In the genomic region with DNA sequence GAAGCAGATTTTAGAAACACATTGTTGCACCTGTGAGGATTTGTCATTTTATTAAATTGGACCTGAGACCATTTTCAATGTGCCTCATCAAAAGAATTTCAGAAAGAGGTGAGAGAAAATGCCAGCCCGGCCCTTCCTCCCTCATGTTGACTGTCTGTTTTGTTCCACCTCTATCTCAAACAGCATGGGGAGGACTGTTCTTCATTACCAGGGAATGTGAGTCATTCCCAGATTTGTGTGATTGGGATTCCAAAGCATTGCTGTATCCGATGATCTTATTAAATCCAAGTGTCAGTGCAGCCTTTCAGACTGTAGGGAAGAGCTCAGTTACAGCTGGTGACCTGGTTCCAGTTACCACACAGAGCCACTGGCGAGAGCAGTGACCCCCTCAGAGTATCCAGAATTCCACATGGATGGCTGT, we compare ENCODE assay signal across 14 cellular contexts. TPM values are rescaled to one million over a fixed set of nuclear protein-coding genes. Genes with fewer than 3 reads are reported as not detected.
DNase-seq lines count a peak whose midpoint lies in the region; ATAC-seq and TF ChIP-seq lines count a peak whose summit lies in the region.
"Had no signal": no experiment of that assay in that cellular context is flagged by ENCODE, and none has a peak within 500 bp of the region (broad histone marks: within the 10 kb centered on the region; RNA-seq: fewer than 3 reads in every experiment).

No MANE protein-coding gene starts in this region.

- no peak overlapping the region for H3K27ac Mint-ChIP-seq in HFFc6
- no peak overlapping the region for H3K27ac Mint-ChIP-seq in activated T-helper 1 cell treated with anti-CD3 and anti-CD28 coated beads, Interleukin-12 subunit alpha, Interleukin-12 subunit beta, Interleukin-2, Interleukin-4 antibody, amounts not matched to agents 30 ng/mL and 10 ng/mL and 1 ng/mL, durations not matched to agents 14 hours and 24 hours and 36 hours
- H3K27ac Mint-ChIP-seq: activated CD8-positive, alpha-beta T cell treated with anti-CD3 and anti-CD28 coated beads, Interleukin-2, amount 10 ng/mL, durations not matched to agents 7 days and 5 days; activated naive CD8-positive, alpha-beta T cell treated with anti-CD3 and anti-CD28 coated beads, Interleukin-2, amount 10 ng/mL, durations not matched to agents 7 days and 5 days had no signal

- 39 to 56% methylated on average over 3 of the region's 3 CpGs for whole genome bisulfite sequencing in tibial nerve, 2 donors

- H3K4me1 Mint-ChIP-seq in HFFc6 (ENCODE audit: low read depth) = peaks cover 30% of the 10 kb centered on the region
- H3K4me1 Mint-ChIP-seq in activated T-helper 1 cell treated with anti-CD3 and anti-CD28 coated beads, Interleukin-12 subunit alpha, Interleukin-12 subunit beta, Interleukin-2, Interleukin-4 antibody, amounts not matched to agents 30 ng/mL and 10 ng/mL and 1 ng/mL, durations not matched to agents 14 hours and 24 hours and 36 hours (ENCODE audit: low read depth) = no peaks in the 10 kb centered on the region
- H3K4me1 Mint-ChIP-seq: activated naive CD8-positive, alpha-beta T cell treated with anti-CD3 and anti-CD28 coated beads, Interleukin-2, amount 10 ng/mL, durations not matched to agents 7 days and 5 days had no signal

- peak overlapping the region; percentile 26; the same call in 1 of the 2 replicates for H3K4me3 Mint-ChIP-seq in HFFc6
- no peak overlapping the region for H3K4me3 Mint-ChIP-seq in activated T-helper 1 cell treated with anti-CD3 and anti-CD28 coated beads, Interleukin-12 subunit alpha, Interleukin-12 subunit beta, Interleukin-2, Interleukin-4 antibody, amounts not matched to agents 30 ng/mL and 10 ng/mL and 1 ng/mL, durations not matched to agents 14 hours and 24 hours and 36 hours
- H3K4me3 Mint-ChIP-seq: activated CD8-positive, alpha-beta T cell treated with anti-CD3 and anti-CD28 coated beads, Interleukin-2, amount 10 ng/mL, durations not matched to agents 7 days and 5 days; activated naive CD8-positive, alpha-beta T cell treated with anti-CD3 and anti-CD28 coated beads, Interleukin-2, amount 10 ng/mL, durations not matched to agents 7 days and 5 days had no signal

- DNase-seq in HFFc6 = peak; percentile 56
- peak; percentile 73 for DNase-seq in dedifferentiated amniotic fluid mesenchymal stem cell (ENCODE audit: extremely low spot score)
- no peak for DNase-seq in lower lobe of right lung
- DNase-seq in tibial nerve (ENCODE audit: low spot score in 2 of 2) = no peak
- DNase-seq in effector CD8-positive, alpha-beta T cell (lab: John Stamatoyannopoulos, UW) = no peak
- no peak for DNase-seq in activated T-helper 1 cell treated with anti-CD3 and anti-CD28 coated beads, Interleukin-12 subunit alpha, Interleukin-12 subunit beta, Interleukin-2, Interleukin-4 antibody, amounts not matched to agents 30 ng/mL and 10 ng/mL and 1 ng/mL, durations not matched to agents 14 hours and 24 hours and 36 hours (ENCODE audit: low spot score)
- no peak for DNase-seq in HuH-7 (ENCODE audit: low spot score)
- DNase-seq: activated CD8-positive, alpha-beta T cell treated with anti-CD3 and anti-CD28 coated beads, Interleukin-2, amount 10 ng/mL, durations not matched to agents 7 days and 5 days; activated naive CD8-positive, alpha-beta T cell treated with anti-CD3 and anti-CD28 coated beads, Interleukin-2, amount 10 ng/mL, durations not matched to agents 7 days and 5 days; islet precursor cell; NCI-H1694 treated with DMSO at 0.1 percent for 48 hours had no signal

- TF ChIP-seq EP300 in tibial nerve (IDR thresholded peaks at IDR 0.05) = peak in 1 of 2 donors; percentile 25

- H3K36me3 ChIP-seq in lower lobe of right lung = peaks cover 10% of the 10 kb centered on the region
- peaks cover 0 to 8% (median 0%) of the 10 kb centered on the region in 3 donors for H3K36me3 ChIP-seq in tibial nerve

- ATAC-seq in lower lobe of right lung = peak; percentile 23 to 71
- no peak for ATAC-seq in GM18520 (IDR thresholded peaks at IDR 0.05; ENCODE audit: unreplicated experiment)
- ATAC-seq: activated CD8-positive, alpha-beta T cell treated with anti-CD3 and anti-CD28 coated beads, Interleukin-2, amount 10 ng/mL, durations not matched to agents 7 days and 5 days had no signal

- H3K27me3 ChIP-seq in lower lobe of right lung (ENCODE audit: low read depth) = no peaks in the 10 kb centered on the region
- no peaks in the 10 kb centered on the region for H3K27me3 ChIP-seq in tibial nerve

- intact Hi-C loops in lower lobe of right lung (cut with DNase I) = no loop called here
- intact Hi-C loops in activated T-helper 1 cell treated with anti-CD3 and anti-CD28 coated beads, Interleukin-12 subunit alpha, Interleukin-12 subunit beta, Interleukin-2, Interleukin-4 antibody, amounts not matched to agents 30 ng/mL and 10 ng/mL and 1 ng/mL, durations not matched to agents 14 hours and 24 hours and 36 hours (cut with micrococcal nuclease) = no loop called here

- H3K27ac ChIP-seq in lower lobe of right lung (no peak overlapping the region), tibial nerve (peak overlapping the region in 3 of 4 donors; percentile 26 to 53 (median 36))
- H3K27ac ChIP-seq: parathyroid adenoma had no signal

- H3K4me1 ChIP-seq in lower lobe of right lung = peaks cover 14% of the 10 kb centered on the region
- peaks cover 0 to 22% (median 2%) of the 10 kb centered on the region in 4 donors for H3K4me1 ChIP-seq in tibial nerve

- H3K36me3 Mint-ChIP-seq in HFFc6 (ENCODE audit: low read depth) = no peaks in the 10 kb centered on the region
- no peaks in the 10 kb centered on the region for H3K36me3 Mint-ChIP-seq in activated T-helper 1 cell treated with anti-CD3 and anti-CD28 coated beads, Interleukin-12 subunit alpha, Interleukin-12 subunit beta, Interleukin-2, Interleukin-4 antibody, amounts not matched to agents 30 ng/mL and 10 ng/mL and 1 ng/mL, durations not matched to agents 14 hours and 24 hours and 36 hours (ENCODE audit: low read depth)
- H3K36me3 Mint-ChIP-seq: activated naive CD8-positive, alpha-beta T cell treated with anti-CD3 and anti-CD28 coated beads, Interleukin-2, amount 10 ng/mL, durations not matched to agents 7 days and 5 days had no signal

- H3K4me3 ChIP-seq in lower lobe of right lung (no peak overlapping the region), tibial nerve (no peak overlapping the region)

- no peaks in the 10 kb centered on the region for H3K9me3 Mint-ChIP-seq in HFFc6
- H3K9me3 Mint-ChIP-seq in activated T-helper 1 cell treated with anti-CD3 and anti-CD28 coated beads, Interleukin-12 subunit alpha, Interleukin-12 subunit beta, Interleukin-2, Interleukin-4 antibody, amounts not matched to agents 30 ng/mL and 10 ng/mL and 1 ng/mL, durations not matched to agents 14 hours and 24 hours and 36 hours = no peaks in the 10 kb centered on the region
- H3K9me3 Mint-ChIP-seq: activated naive CD8-positive, alpha-beta T cell treated with anti-CD3 and anti-CD28 coated beads, Interleukin-2, amount 10 ng/mL, durations not matched to agents 7 days and 5 days had no signal

- TF ChIP-seq CTCF in HFFc6 (IDR thresholded peaks at IDR 0.05) (no peak), lower lobe of right lung (IDR thresholded peaks at IDR 0.05) (no peak), tibial nerve (IDR thresholded peaks at IDR 0.05) (no peak)

- peaks cover 17% of the 10 kb centered on the region for H3K27me3 Mint-ChIP-seq in HFFc6 (ENCODE audit: insufficient read depth)
- H3K27me3 Mint-ChIP-seq in activated T-helper 1 cell treated with anti-CD3 and anti-CD28 coated beads, Interleukin-12 subunit alpha, Interleukin-12 subunit beta, Interleukin-2, Interleukin-4 antibody, amounts not matched to agents 30 ng/mL and 10 ng/mL and 1 ng/mL, durations not matched to agents 14 hours and 24 hours and 36 hours (ENCODE audit: insufficient read depth) = peaks cover 19% of the 10 kb centered on the region

- TF ChIP-seq POLR2A in tibial nerve (IDR thresholded peaks at IDR 0.05) = no peak

- H3K9me3 ChIP-seq in lower lobe of right lung = no peaks in the 10 kb centered on the region
- H3K9me3 ChIP-seq in tibial nerve = no peaks in the 10 kb centered on the region

RNA-seq across cellular contexts. Expression of a gene that starts 20.7 kb away (rescaled TPM):
- 1 to 10 TPM in 1 of 6 experiments, under 1 TPM in 5; 0.50 to 1.1 (median 0.59) TPM for total RNA-seq in HFFc6 (2021; fragmentation: NEBNext Ultra II Directional; extraction: Animal tissue kit (Norgen Biotek cat#: 25700))
- total RNA-seq in lower lobe of right lung (23.5 TPM), tibial nerve (10 to 100 TPM in 3 of 4 donors, 1 to 10 TPM in 1; 5.4 to 15.1 (median 12.9) TPM)
- total RNA-seq in activated T-helper 1 cell treated with anti-CD3 and anti-CD28 coated beads, Interleukin-12 subunit alpha, Interleukin-12 subunit beta, Interleukin-2, Interleukin-4 antibody, amounts not matched to agents 30 ng/mL and 10 ng/mL and 1 ng/mL, durations not matched to agents 14 hours and 24 hours and 36 hours = 0.03 TPM in 1 of 2 replicates, not detected in the other

RNA-seq across cellular contexts. Expression of a gene that starts 31.9 kb away (rescaled TPM):
- total RNA-seq in HFFc6 (2021; fragmentation: NEBNext Ultra II Directional; extraction: Animal tissue kit (Norgen Biotek cat#: 25700)) = not detected
- not detected for total RNA-seq in lower lobe of right lung
- total RNA-seq in tibial nerve = not detected
- not detected in 2 replicates for total RNA-seq in activated T-helper 1 cell treated with anti-CD3 and anti-CD28 coated beads, Interleukin-12 subunit alpha, Interleukin-12 subunit beta, Interleukin-2, Interleukin-4 antibody, amounts not matched to agents 30 ng/mL and 10 ng/mL and 1 ng/mL, durations not matched to agents 14 hours and 24 hours and 36 hours
- total RNA-seq: activated CD8-positive, alpha-beta T cell treated with anti-CD3 and anti-CD28 coated beads, Interleukin-2, amount 10 ng/mL, durations not matched to agents 7 days and 5 days; activated naive CD8-positive, alpha-beta T cell treated with anti-CD3 and anti-CD28 coated beads, Interleukin-2, amount 10 ng/mL, durations not matched to agents 7 days and 5 days; T-helper 2 cell treated with Interferon-gamma antibody and Interleukin-4, amounts not matched to agents 100 ng/mL and 5 ng/mL, for 36 hours had no signal

Comparison
In these comparisons a context has a peak if more than half of its experiments do, and no peak if none do; other contexts are left out.
1. DNase-seq: peak in HFFc6 (single experiment) and dedifferentiated amniotic fluid mesenchymal stem cell (single experiment); none in lower lobe of right lung (single experiment), tibial nerve (0 of 2), effector CD8-positive, alpha-beta T cell (single experiment), activated T-helper 1 cell treated with anti-CD3 and anti-CD28 coated beads, Interleukin-12 subunit alpha, Interleukin-12 subunit beta, Interleukin-2, Interleukin-4 antibody, amounts not matched to agents 30 ng/mL and 10 ng/mL and 1 ng/mL, durations not matched to agents 14 hours and 24 hours and 36 hours (single experiment) and HuH-7 (single experiment).